11 cellular contexts compared by ENCODE assay signal in the genomic region with DNA sequence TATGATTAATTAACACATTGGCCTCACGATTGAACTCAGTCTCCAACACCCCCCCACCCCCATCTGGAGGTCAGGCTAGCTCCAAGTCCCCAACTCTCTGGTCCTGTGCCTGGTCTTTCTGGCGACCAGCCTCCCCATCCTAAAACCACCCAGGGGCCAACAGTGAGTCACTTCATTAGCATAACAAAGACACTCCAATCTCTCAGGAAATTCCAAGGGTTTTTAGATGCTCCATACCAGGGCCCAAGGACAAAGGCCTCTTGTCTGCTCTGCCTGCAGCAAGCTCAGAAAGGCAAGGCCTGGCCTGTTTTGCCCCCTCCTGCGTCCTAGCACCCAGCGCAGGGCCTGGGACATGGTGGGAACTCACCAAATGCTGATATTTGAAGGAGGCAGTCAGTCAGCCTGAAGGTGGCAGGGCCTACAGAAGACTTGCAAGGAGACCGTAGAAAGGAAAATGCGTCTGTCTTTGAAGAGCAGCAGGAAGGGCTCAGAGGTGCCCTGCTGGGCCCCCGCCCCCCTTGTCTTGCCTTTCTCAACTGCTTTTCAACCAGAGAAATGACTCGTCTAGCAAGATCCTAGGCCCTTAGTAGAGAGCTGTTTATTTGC.
A peak's percentile ranks its signal among the peaks of the same experiment; 100 is the strongest.
DNase-seq lines count a peak whose midpoint lies in the region; TF ChIP-seq lines count a peak whose summit lies in the region.
"Had no signal": no experiment of that assay in that cellular context is flagged by ENCODE, and none has a peak within 500 bp of the region (broad histone marks: within the 10 kb centered on the region; RNA-seq: fewer than 3 reads in every experiment).

No MANE protein-coding gene starts in this region.

- H3K9me3 ChIP-seq in testis (no peaks in the 10 kb centered on the region), esophagus muscularis mucosa (peaks cover 0 to 8% (median 3%) of the 10 kb centered on the region in 4 donors)

- DNase-seq in AG04449 (ENCODE audit: low read depth, low spot score) (no peak), HT1080 (ENCODE audit: low read depth) (peak; percentile 97), dermis blood vessel endothelial cell (peak; percentile 21), medulla oblongata (ENCODE audit: extremely low spot score) (peak; percentile 47), testis (no peak), NOMO-1 treated with dmso at 0.1 percent for 144 hours (lab: John Stamatoyannopoulos, UW; ENCODE audit: unreplicated experiment) (no peak), NCI-H2107 (lab: John Stamatoyannopoulos, UW) (no peak), esophagus muscularis mucosa (ENCODE audit: extremely low spot score) (no peak)
- DNase-seq: amniotic stem cell; CD4-positive, alpha-beta T cell; NCI-H446 had no signal

- TF ChIP-seq CTCF in AG04449 (IDR thresholded peaks at IDR 0.05; ENCODE audit: insufficient read depth, low read length, missing control alignments) = no peak
- TF ChIP-seq CTCF in testis (IDR thresholded peaks at IDR 0.05) = no peak
- no peak for TF ChIP-seq CTCF in esophagus muscularis mucosa (IDR thresholded peaks at IDR 0.05)

- H3K36me3 ChIP-seq in testis (ENCODE audit: low read depth, missing control alignments) = no peaks in the 10 kb centered on the region
- H3K36me3 ChIP-seq in esophagus muscularis mucosa = no peaks in the 10 kb centered on the region

- H3K27ac ChIP-seq in testis = no peak overlapping the region
- peak overlapping the region in 1 of 4 donors; percentile 6 for H3K27ac ChIP-seq in esophagus muscularis mucosa (replicated peaks in 1 of 4)

- H3K4me3 ChIP-seq in AG04449 (ENCODE audit: low read depth, low read length) = peak overlapping the region; percentile 3; the same call in 1 of the 2 replicates
- H3K4me3 ChIP-seq in testis = no peak overlapping the region
- no peak overlapping the region for H3K4me3 ChIP-seq in esophagus muscularis mucosa

- H3K4me1 ChIP-seq in testis = peaks cover 7% of the 10 kb centered on the region
- H3K4me1 ChIP-seq in esophagus muscularis mucosa = peaks cover 0 to 13% (median 2%) of the 10 kb centered on the region in 4 donors

- TF ChIP-seq EP300 in esophagus muscularis mucosa (IDR thresholded peaks at IDR 0.05) = no peak

- WGBS in testis, 2 donors = 58 to 62% methylated on average over 8 of the region's 8 CpGs
- 44% methylated on average over 8 of the region's 8 CpGs for WGBS in esophagus muscularis mucosa

- intact Hi-C loops in testis (cut with DNase I; ENCODE audit: low total_unique reads) = no loop called here
- intact Hi-C loops in esophagus muscularis mucosa (cut with DNase I) = no loop called here

- POLR2A ChIA-PET in AG04449 (lab: Yijun Ruan, JAX) = interaction anchor here (1.5 kb wide), 1 partner anchor 10 kb away, joined by 3 read pairs; no protein-coding TSS in a partner anchor

- no peak for TF ChIP-seq POLR2A in testis (IDR thresholded peaks at IDR 0.05)
- TF ChIP-seq POLR2A in esophagus muscularis mucosa (IDR thresholded peaks at IDR 0.05; ENCODE audit: low read depth) = no peak

- CTCF ChIA-PET in AG04449 (lab: Yijun Ruan, JAX) = no interaction called here

- H3K27me3 ChIP-seq in testis (no peaks in the 10 kb centered on the region), esophagus muscularis mucosa (peaks cover 0 to 36% (median 0%) of the 10 kb centered on the region in 4 donors)

Comparison
In these comparisons a context has a peak if more than half of its experiments do, and no peak if none do; other contexts are left out.
1. DNase-seq: peak in HT1080 (single experiment), dermis blood vessel endothelial cell (single experiment) and medulla oblongata (single experiment); none in AG04449 (single experiment), testis (single experiment), NOMO-1 treated with dmso at 0.1 percent for 144 hours (single experiment), NCI-H2107 (single experiment) and esophagus muscularis mucosa (single experiment).